Comparison of ENCODE assay signal across 1 cellular context in the genomic region with DNA sequence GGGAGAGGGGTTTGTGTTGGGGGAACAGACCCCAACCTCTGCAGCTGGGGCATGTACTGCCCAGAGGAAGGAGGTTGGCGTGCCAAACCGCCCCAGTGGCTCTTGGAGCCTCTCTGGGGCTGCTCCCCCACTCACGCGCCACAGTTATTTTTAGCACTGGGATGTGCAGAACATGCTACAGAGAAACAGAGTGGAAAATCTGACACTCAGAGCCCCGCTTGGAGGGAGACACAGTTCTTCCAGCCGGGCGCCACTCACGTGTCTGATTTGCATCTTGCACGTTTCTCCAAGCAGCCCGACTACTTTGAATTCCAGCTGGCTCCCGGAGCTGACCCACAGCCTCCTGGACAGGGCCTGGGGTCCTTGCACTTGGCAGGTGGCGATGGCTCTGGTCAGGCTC.
TF ChIP-seq lines count a peak whose summit lies in the region.

No MANE protein-coding gene starts in this region.

TF ChIP-seq in IMR-90, 13 proteins besides CTCF, POLR2A, EP300 and RAD21 (continued from another document):
- TF ChIP-seq BHLHE40 (IDR thresholded peaks at IDR 0.05; ENCODE audit: low read depth, low read length) = peak; percentile 89
- TF ChIP-seq NFE2L2 (IDR thresholded peaks at IDR 0.05; ENCODE audit: low read depth, low read length) = no peak
- no peak for TF ChIP-seq FOS (IDR thresholded peaks at IDR 0.05; ENCODE audit: low read depth, low read length)
- TF ChIP-seq CHD1 (IDR thresholded peaks at IDR 0.05; ENCODE audit: low read depth, low read length) = no peak
- no peak for TF ChIP-seq RCOR1 (IDR thresholded peaks at IDR 0.05; ENCODE audit: insufficient replicate concordance, low read length)
- no peak for TF ChIP-seq MXI1 (IDR thresholded peaks at IDR 0.05; ENCODE audit: borderline replicate concordance, low read depth, low read length)
